ENCODE assay signal across 18 cellular contexts in the genomic region with DNA sequence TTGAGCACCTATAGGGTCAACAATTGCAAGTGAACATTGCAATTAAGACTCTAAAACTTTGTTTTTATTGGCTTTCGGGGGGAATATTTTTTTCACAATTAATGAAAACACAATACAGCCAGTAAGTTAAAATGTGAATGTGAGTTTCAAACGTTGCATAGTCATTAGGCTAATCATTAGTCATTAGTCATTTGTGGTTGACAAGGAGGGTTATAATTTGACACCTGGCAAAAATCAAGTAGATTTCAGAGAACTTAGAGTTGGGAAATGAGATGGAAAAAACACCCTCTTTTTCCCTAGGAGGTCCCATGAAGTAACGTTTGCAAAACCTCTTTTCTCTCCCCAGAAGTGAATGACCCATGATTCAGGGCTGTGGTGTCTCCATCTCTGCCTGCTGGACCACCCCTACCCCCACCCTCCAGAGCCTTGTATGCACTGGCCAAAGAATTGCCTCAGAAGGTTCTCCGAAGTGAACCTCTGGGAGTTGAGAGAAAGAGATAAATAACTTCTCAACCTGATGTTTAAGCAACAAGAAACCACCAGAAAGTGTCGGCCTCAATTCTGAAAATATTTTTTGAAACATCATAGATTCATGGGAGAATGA.
"Had no signal": no experiment of that assay in that cellular context is flagged by ENCODE, and none has a peak within 500 bp of the region (broad histone marks: within the 10 kb centered on the region; RNA-seq: fewer than 3 reads in every experiment).

No MANE protein-coding gene starts in this region.

- DNase-seq: activated CD4-positive, alpha-beta T cell treated with anti-CD3 and anti-CD28 coated beads for 48 hours; activated CD4-positive, alpha-beta T cell treated with anti-CD3 and anti-CD28 coated beads, Interleukin-2, amount 50 U/mL, for 48 hours; activated CD8-positive, alpha-beta memory T cell treated with anti-CD3 and anti-CD28 coated beads for 24 hours; activated effector memory CD4-positive, alpha-beta T cell treated with Interleukin-2 at 50 U/mL for 16 hours; activated naive CD4-positive, alpha-beta T cell treated with Interleukin-2 at 50 U/mL for 16 hours; brain microvascular endothelial cell; caudate nucleus; cortex of kidney; effector memory CD8-positive, alpha-beta T cell; foreskin keratinocyte; kidney glomerular epithelial cell; left lung; mucosa of descending colon; spleen; stimulated activated naive CD4-positive, alpha-beta T cell; transverse colon had no signal

- H3K4me3 ChIP-seq: left lung, mucosa of descending colon, spleen, transverse colon had no signal

- H3K4me1 ChIP-seq: foreskin keratinocyte, left lung, spleen had no signal

- H3K9me3 ChIP-seq: left lung, mucosa of descending colon, spleen, transverse colon had no signal

- H3K27ac ChIP-seq: brain microvascular endothelial cell, foreskin keratinocyte, left lung, spleen, transverse colon had no signal

- H3K27me3 ChIP-seq: brain microvascular endothelial cell, foreskin keratinocyte, spleen, transverse colon had no signal

- ATAC-seq: activated CD4-positive, CD25-positive, alpha-beta regulatory T cell treated with anti-CD3 and anti-CD28 coated beads, Interleukin-2, amount 50 U/mL, for 24 hours; effector memory CD8-positive, alpha-beta T cell; esophagus mucosa; foreskin keratinocyte; left lung; mucosa of descending colon had no signal

- H3K36me3 ChIP-seq: brain microvascular endothelial cell, left lung, spleen, transverse colon had no signal
